10 cellular contexts compared by ENCODE assay signal in the genomic region with DNA sequence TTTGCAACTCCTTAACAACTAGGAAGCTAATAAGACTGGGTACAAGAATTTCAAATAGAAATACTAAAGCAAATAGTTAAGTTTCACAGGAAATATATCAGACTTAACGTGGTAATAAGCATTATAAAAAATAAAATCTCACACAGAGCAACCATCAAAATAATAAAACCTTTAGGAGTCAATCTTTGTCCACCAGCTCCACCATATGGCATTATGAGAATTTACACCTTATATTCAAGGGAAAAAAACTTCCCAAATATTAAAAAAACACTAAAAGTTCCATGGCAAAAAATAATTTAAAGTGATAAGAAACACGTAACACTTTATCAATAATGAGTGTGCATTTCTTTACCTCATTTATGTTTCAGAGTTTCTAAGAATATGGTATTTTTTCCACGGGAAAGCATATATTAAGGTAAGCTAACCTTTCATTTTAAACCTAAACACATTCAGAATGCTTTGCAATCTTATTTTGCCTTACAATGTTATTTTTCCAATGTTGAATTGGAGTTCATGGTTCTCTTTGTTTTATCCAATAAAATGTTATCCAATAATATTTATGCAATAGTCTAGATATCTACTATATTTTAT.
DNase-seq lines count a peak whose midpoint lies in the region; ATAC-seq, FAIRE-seq and TF ChIP-seq lines count a peak whose summit lies in the region.
"Had no signal": no experiment of that assay in that cellular context is flagged by ENCODE, and none has a peak within 500 bp of the region (broad histone marks: within the 10 kb centered on the region; RNA-seq: fewer than 3 reads in every experiment).

No MANE protein-coding gene starts in this region.

- 35 to 46% methylated on average over 3 of the region's 3 CpGs for WGBS in heart right ventricle, 2 donors

- no peaks in the 10 kb centered on the region for H3K4me1 Mint-ChIP-seq in type B pancreatic cell (ENCODE audit: unreplicated experiment)

- H3K27ac ChIP-seq in heart right ventricle, result no peak overlapping the region
- H3K27ac ChIP-seq: neutrophil had no signal

- no peaks in the 10 kb centered on the region for H3K27me3 ChIP-seq in heart right ventricle
- no peaks in the 10 kb centered on the region for H3K27me3 ChIP-seq in H7 (ENCODE audit: control insufficient read depth, insufficient read depth, low read length)
- H3K27me3 ChIP-seq: neutrophil had no signal

- peak in 8 of 9 donors; percentile 11 to 68 (median 50) for TF ChIP-seq CTCF in heart right ventricle (IDR thresholded peaks at IDR 0.05)
- peak; percentile 38 for TF ChIP-seq CTCF in fibroblast of villous mesenchyme (IDR thresholded peaks at IDR 0.05; ENCODE audit: insufficient read depth, low read depth, low read length)
- TF ChIP-seq CTCF in type B pancreatic cell (conservative IDR thresholded peaks at IDR 0.05), result peak; percentile 81

- H3K27ac Mint-ChIP-seq in type B pancreatic cell, result no peak overlapping the region

- H3K4me3 Mint-ChIP-seq in type B pancreatic cell, result no peak overlapping the region

- no peak for DNase-seq in heart right ventricle
- DNase-seq in cardiac septum (ENCODE audit: low spot score), result no peak
- peak; percentile 14 for DNase-seq in OCI-M1 (lab: John Stamatoyannopoulos, UW)
- DNase-seq in fibroblast of villous mesenchyme (ENCODE audit: low read depth), result peak; percentile 23
- no peak for DNase-seq in type B pancreatic cell (ENCODE audit: extremely low spot score, unreplicated experiment)
- DNase-seq in RCC 7860 (ENCODE audit: low spot score), result no peak
- no peak for DNase-seq in H7
- no peak for DNase-seq in middle frontal gyrus (ENCODE audit: extremely low spot score, low spot score)

- H3K4me3 ChIP-seq in heart right ventricle (no peak overlapping the region), fibroblast of villous mesenchyme (ENCODE audit: low read depth, low read length) (no peak overlapping the region), H7 (ENCODE audit: insufficient read depth, low read depth, low read length) (no peak overlapping the region)

- peaks cover 3% of the 10 kb centered on the region for H3K36me3 Mint-ChIP-seq in type B pancreatic cell

- peaks cover 0 to 6% (median 0%) of the 10 kb centered on the region in 11 donors for H3K9me3 ChIP-seq in heart right ventricle
- H3K9me3 ChIP-seq: neutrophil had no signal

- ATAC-seq in heart right ventricle, result no peak

- intact Hi-C loops in heart right ventricle (cut with DNase I), result loop anchor here in 7 of 10 donors (5.0 to 10.0 kb wide), 2 partner anchors 1120 to 1123 kb away; no protein-coding TSS in a partner anchor
- intact Hi-C loops in cardiac septum (cut with DNase I), result loop anchor here (10.0 kb wide), 1 partner anchor 1123 kb away; no protein-coding TSS in a partner anchor

- no peaks in the 10 kb centered on the region for H3K27me3 Mint-ChIP-seq in type B pancreatic cell

- no peaks in the 10 kb centered on the region for H3K4me1 ChIP-seq in heart right ventricle

- peaks cover 9% of the 10 kb centered on the region for H3K9me3 Mint-ChIP-seq in type B pancreatic cell

- H3K36me3 ChIP-seq in heart right ventricle (no peaks in the 10 kb centered on the region), H7 (replicated peaks; ENCODE audit: control insufficient read depth, insufficient read depth, low read length) (no peaks in the 10 kb centered on the region)
- H3K36me3 ChIP-seq: neutrophil had no signal

- FAIRE-seq in RCC 7860 (lab: Jason Lieb, UNC), result no peak
- FAIRE-seq: endothelial cell of umbilical vein had no signal

Comparison
In these comparisons a context has a peak if more than half of its experiments do, and no peak if none do; other contexts are left out.
1. DNase-seq: peak in OCI-M1 (single experiment) and fibroblast of villous mesenchyme (single experiment); none in heart right ventricle (0 of 2), cardiac septum (single experiment), type B pancreatic cell (single experiment), RCC 7860 (single experiment), H7 (single experiment) and middle frontal gyrus (single experiment).
2. Peak in every context shown above with its lines, with median percentiles within 50 percentile points of each other: CTCF ChIP-seq.